In the genomic region with DNA sequence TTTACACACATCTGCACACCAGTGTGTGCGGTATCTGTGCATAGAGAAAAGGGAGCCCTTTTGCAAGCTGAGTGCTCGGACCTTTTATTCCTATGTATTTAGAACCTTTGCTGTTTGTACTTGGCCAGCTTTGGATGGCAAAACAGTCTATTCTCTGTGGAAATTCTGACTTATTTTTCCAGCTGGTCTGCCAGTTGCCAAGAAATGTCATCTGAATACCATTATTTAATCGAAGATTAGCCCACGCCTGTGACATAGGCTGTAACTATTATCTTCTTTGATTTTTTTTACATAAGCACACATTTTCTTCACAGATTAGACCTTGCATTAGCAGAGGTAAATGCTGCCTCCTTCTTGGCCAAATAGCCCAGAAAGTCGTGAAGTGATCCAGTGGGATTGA, we compare ENCODE assay signal across 26 cellular contexts.
"Had no signal": no experiment of that assay in that cellular context is flagged by ENCODE, and none has a peak within 500 bp of the region (broad histone marks: within the 10 kb centered on the region; RNA-seq: fewer than 3 reads in every experiment).

No MANE protein-coding gene starts in this region.

- H3K27me3 Mint-ChIP-seq: activated CD4-positive, alpha-beta T cell treated with anti-CD3 and anti-CD28 coated beads, Interleukin-2, amount 10 ng/mL, durations not matched to agents 24 days and 14 days; activated naive CD4-positive, alpha-beta T cell treated with anti-CD3 and anti-CD28 coated beads, Interleukin-2, amount 10 ng/mL, durations not matched to agents 7 days and 5 days; activated naive CD8-positive, alpha-beta T cell treated with anti-CD3 and anti-CD28 coated beads, Interleukin-2, amount 50 U/mL, for 24 hours; activated T-cell treated with anti-CD3 and anti-CD28 coated beads, Interleukin-2, amount 50 U/mL, for 24 hours; stimulated activated naive CD8-positive, alpha-beta T cell treated with anti-CD3 and anti-CD28 coated beads, Interleukin-15, Interleukin-2, amounts not matched to agents 100 ng/mL and 50 ng/mL, for 24 hours had no signal

- H3K27me3 ChIP-seq: ascending aorta, breast epithelium, suprapubic skin had no signal

- H3K27ac Mint-ChIP-seq: activated CD4-positive, alpha-beta T cell treated with anti-CD3 and anti-CD28 coated beads, Interleukin-2, amount 10 ng/mL, durations not matched to agents 24 days and 14 days; activated CD8-positive, alpha-beta T cell treated with anti-CD3 and anti-CD28 coated beads, Interleukin-2, amount 10 ng/mL, durations not matched to agents 7 days and 5 days; activated naive CD4-positive, alpha-beta T cell treated with anti-CD3 and anti-CD28 coated beads, Interleukin-2, amount 10 ng/mL, durations not matched to agents 7 days and 5 days; activated naive CD8-positive, alpha-beta T cell treated with anti-CD3 and anti-CD28 coated beads, Interleukin-2, amount 50 U/mL, for 24 hours; activated T-cell treated with anti-CD3 and anti-CD28 coated beads, Interleukin-2, amount 50 U/mL, for 24 hours; activated T-helper 2 cell treated with anti-CD3 and anti-CD28 coated beads, Interferon-gamma antibody, Interleukin-2, Interleukin-4, amounts not matched to agents 10 μg/mL and 5 μg/mL and 100 μg/mL, durations not matched to agents 14 hours and 24 hours and 36 hours; progenitor cell of endocrine pancreas; stimulated activated naive CD8-positive, alpha-beta T cell treated with anti-CD3 and anti-CD28 coated beads, Interleukin-15, Interleukin-2, amounts not matched to agents 100 ng/mL and 50 ng/mL, for 24 hours; T-helper 2 cell treated with Interferon-gamma antibody and Interleukin-4, amounts not matched to agents 5 μg/mL and 100 μg/mL, for 36 hours; type B pancreatic cell had no signal

- H3K4me1 ChIP-seq: breast epithelium, lower lobe of right lung had no signal

- H3K36me3 ChIP-seq: ascending aorta, breast epithelium, lower lobe of right lung, suprapubic skin had no signal

- H3K9ac ChIP-seq: SK-N-SH had no signal

- DNase-seq: activated CD4-positive, alpha-beta T cell treated with anti-CD3 and anti-CD28 coated beads, Interleukin-2, amount 10 ng/mL, durations not matched to agents 24 days and 14 days; activated CD4-positive, CD25-positive, alpha-beta regulatory T cell; activated CD8-positive, alpha-beta T cell treated with anti-CD3 and anti-CD28 coated beads, Interleukin-2, amount 10 ng/mL, durations not matched to agents 7 days and 5 days; activated naive CD4-positive, alpha-beta T cell treated with anti-CD3 and anti-CD28 coated beads, Interleukin-2, amount 10 ng/mL, durations not matched to agents 7 days and 5 days; activated naive CD8-positive, alpha-beta T cell treated with anti-CD3 and anti-CD28 coated beads, Interleukin-2, amount 50 U/mL, for 24 hours; activated T-cell treated with anti-CD3 and anti-CD28 coated beads, Interleukin-2, amount 50 U/mL, for 24 hours; cortex of kidney; erythroblast; foreskin melanocyte; glutamatergic neuron; hippocampal formation; left colon; lower lobe of right lung; midbrain; SK-N-SH; small intestine; stimulated activated CD4-positive, alpha-beta T cell treated with anti-CD3 and anti-CD28 coated beads, Interleukin-15, amount 100 ng/mL, for 24 hours; stimulated activated CD4-positive, alpha-beta T cell treated with anti-CD3 and anti-CD28 coated beads, Interleukin-2, amount 100 ng/mL, for 48 hours had no signal

- H3K27ac ChIP-seq: breast epithelium had no signal

- H3K4me2 ChIP-seq: SK-N-SH had no signal

- H3K36me3 Mint-ChIP-seq: activated naive CD4-positive, alpha-beta T cell treated with anti-CD3 and anti-CD28 coated beads, Interleukin-2, amount 10 ng/mL, durations not matched to agents 7 days and 5 days; type B pancreatic cell had no signal

- H3K9me3 ChIP-seq: ascending aorta, breast epithelium, lower lobe of right lung, SK-N-SH, suprapubic skin had no signal

- H3K4me3 Mint-ChIP-seq: activated CD4-positive, alpha-beta T cell treated with anti-CD3 and anti-CD28 coated beads, Interleukin-2, amount 10 ng/mL, durations not matched to agents 24 days and 14 days; activated CD8-positive, alpha-beta T cell treated with anti-CD3 and anti-CD28 coated beads, Interleukin-2, amount 10 ng/mL, durations not matched to agents 7 days and 5 days; activated naive CD4-positive, alpha-beta T cell treated with anti-CD3 and anti-CD28 coated beads, Interleukin-2, amount 10 ng/mL, durations not matched to agents 7 days and 5 days; activated naive CD8-positive, alpha-beta T cell treated with anti-CD3 and anti-CD28 coated beads, Interleukin-2, amount 50 U/mL, for 24 hours; activated T-cell treated with anti-CD3 and anti-CD28 coated beads, Interleukin-2, amount 50 U/mL, for 24 hours; stimulated activated naive CD8-positive, alpha-beta T cell treated with anti-CD3 and anti-CD28 coated beads, Interleukin-15, Interleukin-2, amounts not matched to agents 100 ng/mL and 50 ng/mL, for 24 hours; T-helper 2 cell treated with Interferon-gamma antibody and Interleukin-4, amounts not matched to agents 5 μg/mL and 100 μg/mL, for 36 hours; type B pancreatic cell had no signal

- H3K4me3 ChIP-seq: ascending aorta, breast epithelium, lower lobe of right lung, suprapubic skin had no signal

- H3K9me3 Mint-ChIP-seq: activated CD4-positive, alpha-beta T cell treated with anti-CD3 and anti-CD28 coated beads, Interleukin-2, amount 10 ng/mL, durations not matched to agents 24 days and 14 days; activated naive CD8-positive, alpha-beta T cell treated with anti-CD3 and anti-CD28 coated beads, Interleukin-2, amount 50 U/mL, for 24 hours; activated T-cell treated with anti-CD3 and anti-CD28 coated beads, Interleukin-2, amount 50 U/mL, for 24 hours; activated T-helper 2 cell treated with anti-CD3 and anti-CD28 coated beads, Interferon-gamma antibody, Interleukin-2, Interleukin-4, amounts not matched to agents 10 μg/mL and 5 μg/mL and 100 μg/mL, durations not matched to agents 14 hours and 24 hours and 36 hours had no signal

- H3K4me1 Mint-ChIP-seq: activated CD4-positive, alpha-beta T cell treated with anti-CD3 and anti-CD28 coated beads, Interleukin-2, amount 10 ng/mL, durations not matched to agents 24 days and 14 days; activated naive CD4-positive, alpha-beta T cell treated with anti-CD3 and anti-CD28 coated beads, Interleukin-2, amount 10 ng/mL, durations not matched to agents 7 days and 5 days; activated naive CD8-positive, alpha-beta T cell treated with anti-CD3 and anti-CD28 coated beads, Interleukin-2, amount 50 U/mL, for 24 hours had no signal
